21 cellular contexts compared by ENCODE assay signal in the genomic region with DNA sequence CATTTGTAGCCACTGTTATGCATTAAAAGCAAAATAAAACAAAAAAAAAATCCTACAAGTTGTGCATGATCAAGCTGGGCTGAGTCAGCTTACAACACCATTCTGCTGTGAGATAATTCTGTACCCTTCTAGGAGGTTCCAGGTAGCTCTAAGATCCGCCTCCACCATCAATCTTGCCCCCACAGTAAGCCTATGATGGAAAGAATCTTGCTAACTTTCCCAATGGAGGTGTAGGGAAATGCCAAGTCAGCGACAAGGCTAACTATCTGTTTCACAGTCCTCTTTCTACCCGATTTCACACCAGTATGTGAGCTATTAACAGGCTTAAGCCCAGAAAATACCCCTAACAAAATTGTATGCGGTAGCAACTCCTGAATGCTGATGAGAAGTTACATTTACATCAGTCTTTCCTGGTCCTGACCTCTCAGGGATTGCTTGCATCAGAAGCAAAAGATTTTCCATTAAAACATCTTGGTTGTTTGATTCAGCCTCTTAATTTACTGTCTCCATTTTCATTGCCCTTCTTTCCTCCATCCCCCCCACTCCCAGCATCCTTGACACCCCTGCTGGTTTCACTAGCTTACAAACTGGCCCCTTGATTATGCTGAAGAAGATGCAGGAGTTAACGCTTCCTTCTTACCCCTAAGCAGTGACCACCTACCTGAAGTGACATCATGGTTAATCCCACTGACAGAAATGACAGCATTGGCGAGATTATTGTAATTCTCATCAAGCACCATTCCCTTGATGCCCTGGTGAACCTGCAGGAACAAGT. TPM values are rescaled to one million over a fixed set of nuclear protein-coding genes. Genes with fewer than 3 reads are reported as not detected.
DNase-seq lines count a peak whose midpoint lies in the region; ATAC-seq, FAIRE-seq and TF ChIP-seq lines count a peak whose summit lies in the region.
"Had no signal": no experiment of that assay in that cellular context is flagged by ENCODE, and none has a peak within 500 bp of the region (broad histone marks: within the 10 kb centered on the region; RNA-seq: fewer than 3 reads in every experiment).

No MANE protein-coding gene starts in this region.

- DNase-seq in A549 (ENCODE audit: low read depth in 1 of 2, low spot score in 1 of 2) (no peak), H9 (no peak), endothelial cell of umbilical vein (ENCODE audit: low read depth, low spot score) (no peak), putamen (ENCODE audit: low spot score) (peak; percentile 23), suprapubic skin (ENCODE audit: low spot score in 2 of 2) (no peak), GM12892 (ENCODE audit: insufficient read length) (no peak)
- DNase-seq: 8988T; ACHN; Calu3; CD4-positive, alpha-beta T cell; DMS 273 treated with DMSO at 0.1 percent for 48 hours; GM23248; HFFc6 had no signal

- peaks cover 0 to 7% (median 0%) of the 10 kb centered on the region in 3 experiments; a peak in 2 of 7 replicates for H3K36me3 Mint-ChIP-seq in H9 (ENCODE audit: insufficient read depth in 1 of 3, low read depth in 3 of 3)

- H3K56ac ChIP-seq in H9 (ENCODE audit: insufficient read length, low read depth, low read length) = no peak overlapping the region

- no peak overlapping the region for H3K4ac ChIP-seq in H9 (ENCODE audit: low read depth, low read length)

- TF ChIP-seq EP300 in A549 (IDR thresholded peaks at IDR 0.05) (no peak), suprapubic skin (IDR thresholded peaks at IDR 0.05) (no peak)

- TF ChIP-seq POLR2A in A549 (IDR thresholded peaks at IDR 0.05; ENCODE audit: low read length) = no peak
- TF ChIP-seq POLR2A in endothelial cell of umbilical vein (IDR thresholded peaks at IDR 0.05; ENCODE audit: low read depth, low read length) = no peak
- TF ChIP-seq POLR2A in suprapubic skin (IDR thresholded peaks at IDR 0.05) = no peak
- no peak for TF ChIP-seq POLR2A in GM12892 (IDR thresholded peaks at IDR 0.05; ENCODE audit: low read depth, low read length)

- H3K4me2 ChIP-seq in A549 = no peak overlapping the region
- no peak overlapping the region for H3K4me2 ChIP-seq in H9 (ENCODE audit: insufficient read depth, insufficient read length, low read length)
- H3K4me2 ChIP-seq in endothelial cell of umbilical vein (ENCODE audit: insufficient read depth, low read length) = no peak overlapping the region
- H3K4me2 ChIP-seq: BLaER1 treated with 17β-estradiol and CSF1 and Interleukin-3, amounts not matched to agents 10 nM and 100 nM; KMS-11 had no signal

- H2BK20ac ChIP-seq in H9 (ENCODE audit: low read depth, low read length, poor library complexity, severe bottlenecking) = no peak overlapping the region

- FAIRE-seq in A549 (lab: Jason Lieb, UNC) = no peak
- FAIRE-seq in endothelial cell of umbilical vein (lab: Jason Lieb, UNC) = peak; percentile 28
- no peak for FAIRE-seq in GM12892 (lab: Jason Lieb, UNC)
- FAIRE-seq: GM12878 had no signal

- peaks cover 5 to 9% of the 10 kb centered on the region in 2 experiments for H3K4me1 Mint-ChIP-seq in H9

- peak overlapping the region in 1 of 3 experiments; percentile 74; a peak in 4 of 7 replicates for H3K27ac Mint-ChIP-seq in H9
- H3K27ac Mint-ChIP-seq: CD4-positive, alpha-beta T cell; HFFc6 had no signal

- ATAC-seq in A549 (no peak), GM18867 (IDR thresholded peaks at IDR 0.05; ENCODE audit: unreplicated experiment) (no peak)
- ATAC-seq: GM12878 had no signal

- H2BK120ac ChIP-seq in H9 (ENCODE audit: low read depth, low read length, poor library complexity, severe bottlenecking) = no peak overlapping the region

- 52% methylated on average over 6 of the region's 6 CpGs for WGBS in A549 (ENCODE audit: missing lambda C conversion rate)
- no CpG with 5 or more reads among the region's 6 CpGs for WGBS in H9 (ENCODE audit: extremely low coverage, insufficient read length, low lambda C conversion rate)
- WGBS in suprapubic skin = 59% methylated on average over 6 of the region's 6 CpGs

- H4K20me1 ChIP-seq in H9 (ENCODE audit: control insufficient read depth, insufficient read depth, insufficient read length) (no peaks in the 10 kb centered on the region), endothelial cell of umbilical vein (replicated peaks; ENCODE audit: control insufficient read depth, extremely low read depth, insufficient read depth, low read length) (no peaks in the 10 kb centered on the region)
- H4K20me1 ChIP-seq: BLaER1 treated with 17β-estradiol and CSF1 and Interleukin-3, amounts not matched to agents 10 nM and 100 nM had no signal

- no peak overlapping the region for H3K4me3 Mint-ChIP-seq in H9
- H3K4me3 Mint-ChIP-seq: CD4-positive, alpha-beta T cell; HFFc6 had no signal

- no peak overlapping the region for H2AK5ac ChIP-seq in H9 (ENCODE audit: insufficient read length, low read length)

- H3K9me3 ChIP-seq in A549 (peaks cover 3% of the 10 kb centered on the region; the same call in 2 of the 3 replicates), H9 (ENCODE audit: control insufficient read depth, low read depth, low read length) (no peaks in the 10 kb centered on the region), endothelial cell of umbilical vein (replicated peaks; ENCODE audit: control insufficient read depth, insufficient read depth, low read length) (no peaks in the 10 kb centered on the region), suprapubic skin (no peaks in the 10 kb centered on the region)

- CTCF ChIA-PET in A549 (lab: Yijun Ruan, JAX) (interaction anchor here (0.6 to 2.2 kb wide), 6 partner anchors 8 to 199 kb away, joined by 3 to 11 read pairs (median 3); a partner anchor contains a TSS), endothelial cell of umbilical vein (lab: Charles Lee) (interaction anchor here (1.2 to 2.7 kb wide), 2 partner anchors 8 to 208 kb away, joined by 5 to 13 read pairs; no protein-coding TSS in a partner anchor)

- peaks cover 10 to 16% of the 10 kb centered on the region in 2 experiments; a peak in 4 of 5 replicates for H3K9me3 Mint-ChIP-seq in H9
- H3K9me3 Mint-ChIP-seq: CD4-positive, alpha-beta T cell had no signal

- no peaks in the 10 kb centered on the region for H3K23me2 ChIP-seq in H9 (ENCODE audit: insufficient read length, low read depth, low read length, poor library complexity, severe bottlenecking)

- no peaks in the 10 kb centered on the region for H3K9me1 ChIP-seq in endothelial cell of umbilical vein (replicated peaks; ENCODE audit: control insufficient read depth, extremely low read depth, insufficient read depth, low read length)

- no peak overlapping the region for H3K14ac ChIP-seq in H9 (ENCODE audit: insufficient read depth, low read length)

- H3K79me2 ChIP-seq in H9 (ENCODE audit: insufficient read depth, low read length) = no peaks in the 10 kb centered on the region
- H3K79me2 ChIP-seq in endothelial cell of umbilical vein (ENCODE audit: control insufficient read depth, insufficient read depth, low read length) = no peaks in the 10 kb centered on the region

- no peak overlapping the region for H2BK5ac ChIP-seq in H9 (ENCODE audit: insufficient read length, low read length)

- POLR2A ChIA-PET in A549 (lab: Yijun Ruan, JAX) (no interaction called here), endothelial cell of umbilical vein (lab: Charles Lee) (no interaction called here)

- H4K8ac ChIP-seq in H9 (replicated peaks; ENCODE audit: insufficient read length, low read depth, low read length) = peak overlapping the region; percentile 70

- intact Hi-C loops in endothelial cell of umbilical vein (cut with micrococcal nuclease) = no loop called here

- H3K23ac ChIP-seq in H9 (ENCODE audit: insufficient read length, low read depth, low read length) = no peak overlapping the region

- H4K91ac ChIP-seq in H9 (ENCODE audit: insufficient read length, low read depth, low read length) = no peak overlapping the region

- H3K27me3 ChIP-seq in H9 (ENCODE audit: insufficient read depth, low read length) (no peaks in the 10 kb centered on the region), endothelial cell of umbilical vein (ENCODE audit: control insufficient read depth in 2 of 2, insufficient read depth in 2 of 2, low read length in 2 of 2) (peaks cover 18 to 21% of the 10 kb centered on the region in 2 experiments), suprapubic skin (peaks cover 3% of the 10 kb centered on the region)
- H3K27me3 ChIP-seq: BLaER1 treated with 17β-estradiol and CSF1 and Interleukin-3, amounts not matched to agents 10 nM and 100 nM had no signal

- H3K4me1 ChIP-seq in A549 = no peaks in the 10 kb centered on the region
- H3K4me1 ChIP-seq in H9 (ENCODE audit: insufficient read depth, low read length) = no peaks in the 10 kb centered on the region
- H3K4me1 ChIP-seq in endothelial cell of umbilical vein (ENCODE audit: control insufficient read depth, extremely low read depth, insufficient read depth, low read length) = no peaks in the 10 kb centered on the region
- no peaks in the 10 kb centered on the region for H3K4me1 ChIP-seq in suprapubic skin
- H3K4me1 ChIP-seq: HAP-1 had no signal

- no peaks in the 10 kb centered on the region for H3K79me1 ChIP-seq in H9 (ENCODE audit: insufficient read depth, low read depth, low read length, poor library complexity, severe bottlenecking)

- H3K36me3 ChIP-seq in endothelial cell of umbilical vein (ENCODE audit: control insufficient read depth in 2 of 2, extremely low read depth in 1 of 2, insufficient read depth in 2 of 2, low read length in 2 of 2) = no peaks in the 10 kb centered on the region
- no peaks in the 10 kb centered on the region for H3K36me3 ChIP-seq in suprapubic skin
- H3K36me3 ChIP-seq: BLaER1 treated with 17β-estradiol and CSF1 and Interleukin-3, amounts not matched to agents 10 nM and 100 nM; HAP-1 had no signal

- H3T11ph ChIP-seq in H9 (ENCODE audit: low read length) = no peak overlapping the region

- no peak for TF ChIP-seq CTCF in A549 (IDR thresholded peaks at IDR 0.05)
- no peak for TF ChIP-seq CTCF in H9 (conservative IDR thresholded peaks at IDR 0.05)
- TF ChIP-seq CTCF in endothelial cell of umbilical vein (IDR thresholded peaks at IDR 0.05; ENCODE audit: extremely low read depth in 1 of 2, insufficient read depth in 1 of 2, low read depth in 1 of 2, low read length in 2 of 2) = no peak
- TF ChIP-seq CTCF in suprapubic skin (IDR thresholded peaks at IDR 0.05) = no peak

- H2AFZ ChIP-seq in H9 (ENCODE audit: low read length) = peak overlapping the region; percentile 27
- no peak overlapping the region for H2AFZ ChIP-seq in endothelial cell of umbilical vein (ENCODE audit: low read depth, low read length)
- H2AFZ ChIP-seq: GM23248 had no signal

- no peak overlapping the region for H3K9ac ChIP-seq in H9 (ENCODE audit: extremely low read depth, insufficient read length, low read length)
- no peak overlapping the region for H3K9ac ChIP-seq in endothelial cell of umbilical vein (replicated peaks; ENCODE audit: extremely low read depth, insufficient read depth, low read length)
- H3K9ac ChIP-seq: BLaER1 treated with 17β-estradiol and CSF1 and Interleukin-3, amounts not matched to agents 10 nM and 100 nM; GM23248; KMS-11 had no signal

- H3K4me3 ChIP-seq in A549 (no peak overlapping the region), endothelial cell of umbilical vein (replicated peaks in 1 of 3; ENCODE audit: insufficient read depth in 1 of 3, low read depth in 1 of 3, low read length in 3 of 3) (no peak overlapping the region), suprapubic skin (no peak overlapping the region)
- H3K4me3 ChIP-seq: BLaER1 treated with 17β-estradiol and CSF1 and Interleukin-3, amounts not matched to agents 10 nM and 100 nM; GM12878; GM23248; HAP-1 had no signal

- dilution Hi-C loops in endothelial cell of umbilical vein (cut with MboI; ENCODE audit: extremely low pct_ligation_motif_present, low sequenced_read_pairs) = no loop called here

- H3K27me3 Mint-ChIP-seq in H9 (ENCODE audit: low read depth) = no peaks in the 10 kb centered on the region

- H3K18ac ChIP-seq in H9 (ENCODE audit: insufficient read length, low read depth, low read length) = no peak overlapping the region

- no peak overlapping the region for H2BK15ac ChIP-seq in H9 (ENCODE audit: low read depth, low read length)

- H3K27ac ChIP-seq in A549 (no peak overlapping the region), H9 (ENCODE audit: insufficient read length, low read depth, low read length) (no peak overlapping the region), endothelial cell of umbilical vein (ENCODE audit: insufficient read depth, low read depth, low read length) (no peak overlapping the region), suprapubic skin (no peak overlapping the region)
- H3K27ac ChIP-seq: BLaER1 treated with 17β-estradiol and CSF1 and Interleukin-3, amounts not matched to agents 10 nM and 100 nM; GM23248; KMS-11 had no signal

- H2BK12ac ChIP-seq in H9 (ENCODE audit: insufficient read length, low read depth, low read length) = no peak overlapping the region

- no peak overlapping the region for H4K5ac ChIP-seq in H9 (ENCODE audit: insufficient read length, low read depth, low read length)

- BruUV-seq in endothelial cell of umbilical vein (replicated peaks; lab: Mats Ljungman, UMichigan) = no TSS peak

- TF ChIP-seq RAD21 in A549 (conservative IDR thresholded peaks at IDR 0.05 in 1 of 2, IDR thresholded peaks at IDR 0.05 in 1 of 2) = no peak

RNA-seq across cellular contexts. Expression of a gene that starts 27.8 kb away (rescaled TPM):
- polyA plus RNA-seq in A549 (2011; rRNA removed) (3.2 TPM in 2 replicates), A549 (2017; fragmentation: RNase III; extraction: RNeasy Plus Mini Kit Qiagen cat#74134 plus additional on column Dnase treatment) (0.29 to 0.62 TPM (median 0.52 TPM) in 3 replicates), endothelial cell of umbilical vein (not detected in 2 replicates)
- polyA plus RNA-seq in A549 (2012; cell fraction: cytosol; rRNA removed) = 0.85 and 1.0 TPM in 2 replicates
- 1.3 TPM in 2 replicates for polyA plus RNA-seq in A549 (2012; cell fraction: nucleus; rRNA removed)
- 2.2 and 3.3 TPM in 2 replicates for polyA minus RNA-seq in A549 (2011; rRNA and poly(A)+ RNA removed)
- total RNA-seq in H9 (2021) (not detected in 2 replicates), endothelial cell of umbilical vein (not detected in 2 replicates), suprapubic skin (not detected)
- not detected in 2 replicates for polyA plus RNA-seq in endothelial cell of umbilical vein (2011; cell fraction: cytosol; rRNA removed)
- not detected in 2 replicates for polyA plus RNA-seq in endothelial cell of umbilical vein (2011; cell fraction: nucleus; rRNA removed)
- not detected in 2 replicates for polyA plus RNA-seq in endothelial cell of umbilical vein (2012)
- polyA minus RNA-seq in endothelial cell of umbilical vein = 0.15 TPM in 1 of 2 replicates, not detected in the other
- polyA minus RNA-seq in endothelial cell of umbilical vein (2011; cell fraction: cytosol; rRNA and poly(A)+ RNA removed) = not detected
- not detected in 2 replicates for polyA minus RNA-seq in endothelial cell of umbilical vein (2011; cell fraction: nucleus; rRNA and poly(A)+ RNA removed)
- not detected for polyA plus RNA-seq in GM12892 (2012; ENCODE audit: missing spikeins)
- total RNA-seq: Calu3; CD4-positive, alpha-beta T cell; Daoy; G401; GM23248; HFFc6; HT1080 had no signal
- polyA plus RNA-seq: GM23248 had no signal

RNA-seq across cellular contexts. Expression of a gene that starts 44.1 kb away (rescaled TPM):
- polyA plus RNA-seq in A549 (2011; rRNA removed) (20.3 and 24.3 TPM in 2 replicates), A549 (2017; fragmentation: RNase III; extraction: RNeasy Plus Mini Kit Qiagen cat#74134 plus additional on column Dnase treatment) (12.6 to 15.3 TPM (median 13.7 TPM) in 3 replicates), endothelial cell of umbilical vein (28.0 and 32.0 TPM in 2 replicates)
- polyA plus RNA-seq in A549 (2012; cell fraction: cytosol; rRNA removed) = 9.9 and 11.3 TPM in 2 replicates
- 19.1 and 24.9 TPM in 2 replicates for polyA plus RNA-seq in A549 (2012; cell fraction: nucleus; rRNA removed)
- polyA minus RNA-seq in A549 (2011; rRNA and poly(A)+ RNA removed) = 20.1 and 20.4 TPM in 2 replicates
- total RNA-seq in H9 (2021) (25.0 and 25.6 TPM in 2 replicates), endothelial cell of umbilical vein (53.4 and 56.1 TPM in 2 replicates), suprapubic skin (10 to 100 TPM; 43.4 to 89.6 (median 52.3) TPM)
- polyA plus RNA-seq in endothelial cell of umbilical vein (2011; cell fraction: cytosol; rRNA removed) = 38.1 and 46.2 TPM in 2 replicates
- polyA plus RNA-seq in endothelial cell of umbilical vein (2011; cell fraction: nucleus; rRNA removed) = 99.9 and 110 TPM in 2 replicates
- 32.2 and 38.9 TPM in 2 replicates for polyA plus RNA-seq in endothelial cell of umbilical vein (2012)
- 45.9 and 49.5 TPM in 2 replicates for polyA minus RNA-seq in endothelial cell of umbilical vein
- 5.4 TPM for polyA minus RNA-seq in endothelial cell of umbilical vein (2011; cell fraction: cytosol; rRNA and poly(A)+ RNA removed)
- polyA minus RNA-seq in endothelial cell of umbilical vein (2011; cell fraction: nucleus; rRNA and poly(A)+ RNA removed) = 72.5 and 97.0 TPM in 2 replicates
- 12.1 TPM for polyA plus RNA-seq in GM12892 (2012; ENCODE audit: missing spikeins)
